Comparison of ENCODE assay signal across 1 cellular context in the genomic region with DNA sequence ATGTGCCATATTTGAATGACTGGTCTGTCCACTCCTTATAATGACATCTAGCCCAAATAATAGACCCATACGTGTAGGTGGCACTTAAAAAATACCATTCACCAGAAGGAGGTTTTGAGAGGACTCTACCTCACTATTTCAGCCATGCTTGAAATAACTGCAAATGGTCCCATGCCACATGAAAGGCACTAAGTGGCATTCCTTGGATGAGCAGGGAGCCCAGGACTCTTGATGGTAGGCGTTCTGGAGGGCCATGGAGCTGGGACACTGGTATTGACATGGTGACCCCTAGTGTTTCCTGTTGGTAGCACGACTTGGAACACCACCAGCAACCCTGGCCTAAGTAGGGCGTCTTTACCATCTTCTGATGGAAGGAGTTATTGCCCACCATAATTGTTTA.
TF ChIP-seq lines count a peak whose summit lies in the region.

No MANE protein-coding gene starts in this region.

TF ChIP-seq in HepG2, 621 proteins besides CTCF, POLR2A, EP300 and RAD21 (continued from another document and continues in another):
- TF ChIP-seq SIX1 (CRISPR knock-in tag; IDR thresholded peaks at IDR 0.05; ENCODE audit: borderline replicate concordance) (no peak), PLRG1 (conservative IDR thresholded peaks at IDR 0.05) (no peak), NCOA2 (CRISPR knock-in tag; IDR thresholded peaks at IDR 0.05) (no peak), ZNF562 (CRISPR knock-in tag; IDR thresholded peaks at IDR 0.05; ENCODE audit: borderline replicate concordance) (no peak), SMARCE1 (IDR thresholded peaks at IDR 0.05; ENCODE audit: borderline replicate concordance) (no peak), TP53 (CRISPR knock-in tag; conservative IDR thresholded peaks at IDR 0.05) (no peak), ZNF501 (CRISPR knock-in tag; IDR thresholded peaks at IDR 0.05) (no peak), JDP2 (CRISPR knock-in tag; IDR thresholded peaks at IDR 0.05; ENCODE audit: borderline replicate concordance) (no peak), RXRB (CRISPR knock-in tag; IDR thresholded peaks at IDR 0.05; ENCODE audit: borderline replicate concordance) (0 out of 2 replicates have a peak, but pooled peaks have one; percentile 16), ZNF225 (CRISPR knock-in tag; IDR thresholded peaks at IDR 0.05) (no peak), FOXA1 (IDR thresholded peaks at IDR 0.05) (no peak), FOXA1 (CRISPR knock-in tag; IDR thresholded peaks at IDR 0.05) (peak; percentile 49; the same call in 1 of the 2 replicates), MTA1 (CRISPR knock-in tag; IDR thresholded peaks at IDR 0.05; ENCODE audit: borderline replicate concordance) (no peak), NR2F1 (CRISPR knock-in tag; IDR thresholded peaks at IDR 0.05) (no peak), BRD4 (CRISPR knock-in tag; IDR thresholded peaks at IDR 0.05) (no peak), MXI1 (IDR thresholded peaks at IDR 0.05; ENCODE audit: borderline replicate concordance, low read depth, low read length) (no peak), ZNF468 (CRISPR knock-in tag; IDR thresholded peaks at IDR 0.05) (no peak), DNMT1 (CRISPR knock-in tag; IDR thresholded peaks at IDR 0.05) (no peak), ELF3 (CRISPR knock-in tag; IDR thresholded peaks at IDR 0.05) (0 out of 2 replicates have a peak, but pooled peaks have one; percentile 31), SKI (IDR thresholded peaks at IDR 0.05; ENCODE audit: partially characterized antibody) (no peak), STAG1 (CRISPR knock-in tag; IDR thresholded peaks at IDR 0.05) (peak; percentile 98), ZC3H4 (CRISPR knock-in tag; IDR thresholded peaks at IDR 0.05; ENCODE audit: borderline replicate concordance) (no peak), FOXA3 (CRISPR knock-in tag; IDR thresholded peaks at IDR 0.05) (peak; percentile 46; the same call in 1 of the 2 replicates), ZNF616 (CRISPR knock-in tag; IDR thresholded peaks at IDR 0.05; ENCODE audit: low read depth) (no peak), PCBP2 (optimal IDR thresholded peaks at IDR 0.05; ENCODE audit: low read depth, low read length, poor library complexity, severe bottlenecking) (no peak), TEAD3 (CRISPR knock-in tag; optimal IDR thresholded peaks at IDR 0.05; ENCODE audit: borderline replicate concordance) (peak; percentile 73), XRCC5 (optimal IDR thresholded peaks at IDR 0.05; ENCODE audit: low read length) (peak; percentile 87), NFIC (IDR thresholded peaks at IDR 0.05; ENCODE audit: low read length) (no peak), ZNF816 (CRISPR knock-in tag; IDR thresholded peaks at IDR 0.05; ENCODE audit: borderline replicate concordance) (no peak), CENPX (CRISPR knock-in tag; IDR thresholded peaks at IDR 0.05) (no peak), NFE2L2 (IDR thresholded peaks at IDR 0.05; ENCODE audit: low read length) (0 out of 2 replicates have a peak, but pooled peaks have one; percentile 10), SMAD1 (CRISPR knock-in tag; IDR thresholded peaks at IDR 0.05; ENCODE audit: borderline replicate concordance, low read depth) (no peak), ZNF207 (IDR thresholded peaks at IDR 0.05; ENCODE audit: borderline replicate concordance) (no peak), NFYB (CRISPR knock-in tag; IDR thresholded peaks at IDR 0.05) (no peak), ETV6 (CRISPR knock-in tag; conservative IDR thresholded peaks at IDR 0.05) (no peak), ZFP36L2 (CRISPR knock-in tag; IDR thresholded peaks at IDR 0.05) (no peak), RORA (CRISPR knock-in tag; IDR thresholded peaks at IDR 0.05) (no peak), RCOR2 (CRISPR knock-in tag; IDR thresholded peaks at IDR 0.05) (no peak), ZC3H13 (CRISPR knock-in tag; IDR thresholded peaks at IDR 0.05) (no peak), FOXK1 (CRISPR knock-in tag; IDR thresholded peaks at IDR 0.05; ENCODE audit: borderline replicate concordance, low read depth) (no peak), SAP130 (CRISPR knock-in tag; IDR thresholded peaks at IDR 0.05; ENCODE audit: low read depth) (no peak), BCL6 (CRISPR knock-in tag; IDR thresholded peaks at IDR 0.05) (no peak), ZNF253 (CRISPR knock-in tag; IDR thresholded peaks at IDR 0.05; ENCODE audit: borderline replicate concordance) (no peak), NFRKB (IDR thresholded peaks at IDR 0.05) (no peak), SNAPC2 (CRISPR knock-in tag; IDR thresholded peaks at IDR 0.05) (no peak)
- TF ChIP-seq, protein P1, sequence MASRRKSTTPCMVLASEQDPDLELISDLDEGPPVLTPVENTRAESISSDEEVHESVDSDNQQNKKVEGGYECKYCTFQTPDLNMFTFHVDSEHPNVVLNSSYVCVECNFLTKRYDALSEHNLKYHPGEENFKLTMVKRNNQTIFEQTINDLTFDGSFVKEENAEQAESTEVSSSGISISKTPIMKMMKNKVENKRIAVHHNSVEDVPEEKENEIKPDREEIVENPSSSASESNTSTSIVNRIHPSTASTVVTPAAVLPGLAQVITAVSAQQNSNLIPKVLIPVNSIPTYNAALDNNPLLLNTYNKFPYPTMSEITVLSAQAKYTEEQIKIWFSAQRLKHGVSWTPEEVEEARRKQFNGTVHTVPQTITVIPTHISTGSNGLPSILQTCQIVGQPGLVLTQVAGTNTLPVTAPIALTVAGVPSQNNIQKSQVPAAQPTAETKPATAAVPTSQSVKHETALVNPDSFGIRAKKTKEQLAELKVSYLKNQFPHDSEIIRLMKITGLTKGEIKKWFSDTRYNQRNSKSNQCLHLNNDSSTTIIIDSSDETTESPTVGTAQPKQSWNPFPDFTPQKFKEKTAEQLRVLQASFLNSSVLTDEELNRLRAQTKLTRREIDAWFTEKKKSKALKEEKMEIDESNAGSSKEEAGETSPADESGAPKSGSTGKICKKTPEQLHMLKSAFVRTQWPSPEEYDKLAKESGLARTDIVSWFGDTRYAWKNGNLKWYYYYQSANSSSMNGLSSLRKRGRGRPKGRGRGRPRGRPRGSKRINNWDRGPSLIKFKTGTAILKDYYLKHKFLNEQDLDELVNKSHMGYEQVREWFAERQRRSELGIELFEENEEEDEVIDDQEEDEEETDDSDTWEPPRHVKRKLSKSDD (CRISPR knock-in tag; IDR thresholded peaks at IDR 0.05; ENCODE audit: low read depth), result no peak
- TF ChIP-seq, protein P2, sequence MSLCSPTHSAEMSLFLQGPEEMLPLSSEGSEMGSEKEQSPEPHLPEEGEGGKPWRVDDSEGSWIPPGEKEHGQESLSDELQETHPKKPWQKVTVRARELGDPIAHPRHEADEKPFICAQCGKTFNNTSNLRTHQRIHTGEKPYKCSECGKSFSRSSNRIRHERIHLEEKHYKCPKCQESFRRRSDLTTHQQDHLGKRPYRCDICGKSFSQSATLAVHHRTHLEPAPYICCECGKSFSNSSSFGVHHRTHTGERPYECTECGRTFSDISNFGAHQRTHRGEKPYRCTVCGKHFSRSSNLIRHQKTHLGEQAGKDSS (CRISPR knock-in tag; IDR thresholded peaks at IDR 0.05; ENCODE audit: borderline replicate concordance, low read depth), result peak; percentile 29; the same call in 1 of the 2 replicates
- TF ChIP-seq, protein P3, sequence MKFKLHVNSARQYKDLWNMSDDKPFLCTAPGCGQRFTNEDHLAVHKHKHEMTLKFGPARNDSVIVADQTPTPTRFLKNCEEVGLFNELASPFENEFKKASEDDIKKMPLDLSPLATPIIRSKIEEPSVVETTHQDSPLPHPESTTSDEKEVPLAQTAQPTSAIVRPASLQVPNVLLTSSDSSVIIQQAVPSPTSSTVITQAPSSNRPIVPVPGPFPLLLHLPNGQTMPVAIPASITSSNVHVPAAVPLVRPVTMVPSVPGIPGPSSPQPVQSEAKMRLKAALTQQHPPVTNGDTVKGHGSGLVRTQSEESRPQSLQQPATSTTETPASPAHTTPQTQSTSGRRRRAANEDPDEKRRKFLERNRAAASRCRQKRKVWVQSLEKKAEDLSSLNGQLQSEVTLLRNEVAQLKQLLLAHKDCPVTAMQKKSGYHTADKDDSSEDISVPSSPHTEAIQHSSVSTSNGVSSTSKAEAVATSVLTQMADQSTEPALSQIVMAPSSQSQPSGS (CRISPR knock-in tag; IDR thresholded peaks at IDR 0.05), result 0 out of 2 replicates have a peak, but pooled peaks have one; percentile 26
- TF ChIP-seq, protein P4, sequence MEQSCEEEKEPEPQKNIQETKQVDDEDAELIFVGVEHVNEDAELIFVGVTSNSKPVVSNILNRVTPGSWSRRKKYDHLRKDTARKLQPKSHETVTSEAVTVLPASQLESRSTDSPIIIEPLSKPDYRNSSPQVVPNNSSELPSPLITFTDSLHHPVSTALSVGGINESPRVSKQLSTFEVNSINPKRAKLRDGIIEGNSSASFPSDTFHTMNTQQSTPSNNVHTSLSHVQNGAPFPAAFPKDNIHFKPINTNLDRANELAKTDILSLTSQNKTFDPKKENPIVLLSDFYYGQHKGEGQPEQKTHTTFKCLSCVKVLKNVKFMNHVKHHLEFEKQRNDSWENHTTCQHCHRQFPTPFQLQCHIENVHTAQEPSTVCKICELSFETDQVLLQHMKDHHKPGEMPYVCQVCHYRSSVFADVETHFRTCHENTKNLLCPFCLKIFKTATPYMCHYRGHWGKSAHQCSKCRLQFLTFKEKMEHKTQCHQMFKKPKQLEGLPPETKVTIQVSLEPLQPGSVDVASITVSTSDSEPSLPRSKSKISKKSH (CRISPR knock-in tag; IDR thresholded peaks at IDR 0.05; ENCODE audit: borderline replicate concordance), result no peak
- TF ChIP-seq, protein P5, sequence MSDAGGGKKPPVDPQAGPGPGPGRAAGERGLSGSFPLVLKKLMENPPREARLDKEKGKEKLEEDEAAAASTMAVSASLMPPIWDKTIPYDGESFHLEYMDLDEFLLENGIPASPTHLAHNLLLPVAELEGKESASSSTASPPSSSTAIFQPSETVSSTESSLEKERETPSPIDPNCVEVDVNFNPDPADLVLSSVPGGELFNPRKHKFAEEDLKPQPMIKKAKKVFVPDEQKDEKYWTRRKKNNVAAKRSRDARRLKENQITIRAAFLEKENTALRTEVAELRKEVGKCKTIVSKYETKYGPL (CRISPR knock-in tag; IDR thresholded peaks at IDR 0.05), result no peak
- TF ChIP-seq, protein P6, sequence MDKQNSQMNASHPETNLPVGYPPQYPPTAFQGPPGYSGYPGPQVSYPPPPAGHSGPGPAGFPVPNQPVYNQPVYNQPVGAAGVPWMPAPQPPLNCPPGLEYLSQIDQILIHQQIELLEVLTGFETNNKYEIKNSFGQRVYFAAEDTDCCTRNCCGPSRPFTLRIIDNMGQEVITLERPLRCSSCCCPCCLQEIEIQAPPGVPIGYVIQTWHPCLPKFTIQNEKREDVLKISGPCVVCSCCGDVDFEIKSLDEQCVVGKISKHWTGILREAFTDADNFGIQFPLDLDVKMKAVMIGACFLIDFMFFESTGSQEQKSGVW (CRISPR knock-in tag; IDR thresholded peaks at IDR 0.05; ENCODE audit: borderline replicate concordance), result 0 out of 2 replicates have a peak, but pooled peaks have one; percentile 19
- TF ChIP-seq, protein P7, sequence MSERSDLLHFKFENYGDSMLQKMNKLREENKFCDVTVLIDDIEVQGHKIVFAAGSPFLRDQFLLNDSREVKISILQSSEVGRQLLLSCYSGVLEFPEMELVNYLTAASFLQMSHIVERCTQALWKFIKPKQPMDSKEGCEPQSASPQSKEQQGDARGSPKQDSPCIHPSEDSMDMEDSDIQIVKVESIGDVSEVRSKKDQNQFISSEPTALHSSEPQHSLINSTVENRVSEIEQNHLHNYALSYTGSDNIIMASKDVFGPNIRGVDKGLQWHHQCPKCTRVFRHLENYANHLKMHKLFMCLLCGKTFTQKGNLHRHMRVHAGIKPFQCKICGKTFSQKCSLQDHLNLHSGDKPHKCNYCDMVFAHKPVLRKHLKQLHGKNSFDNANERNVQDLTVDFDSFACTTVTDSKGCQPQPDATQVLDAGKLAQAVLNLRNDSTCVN (CRISPR knock-in tag; IDR thresholded peaks at IDR 0.05; ENCODE audit: borderline replicate concordance), result 0 out of 2 replicates have a peak, but pooled peaks have one; percentile 36
- TF ChIP-seq, protein P8, sequence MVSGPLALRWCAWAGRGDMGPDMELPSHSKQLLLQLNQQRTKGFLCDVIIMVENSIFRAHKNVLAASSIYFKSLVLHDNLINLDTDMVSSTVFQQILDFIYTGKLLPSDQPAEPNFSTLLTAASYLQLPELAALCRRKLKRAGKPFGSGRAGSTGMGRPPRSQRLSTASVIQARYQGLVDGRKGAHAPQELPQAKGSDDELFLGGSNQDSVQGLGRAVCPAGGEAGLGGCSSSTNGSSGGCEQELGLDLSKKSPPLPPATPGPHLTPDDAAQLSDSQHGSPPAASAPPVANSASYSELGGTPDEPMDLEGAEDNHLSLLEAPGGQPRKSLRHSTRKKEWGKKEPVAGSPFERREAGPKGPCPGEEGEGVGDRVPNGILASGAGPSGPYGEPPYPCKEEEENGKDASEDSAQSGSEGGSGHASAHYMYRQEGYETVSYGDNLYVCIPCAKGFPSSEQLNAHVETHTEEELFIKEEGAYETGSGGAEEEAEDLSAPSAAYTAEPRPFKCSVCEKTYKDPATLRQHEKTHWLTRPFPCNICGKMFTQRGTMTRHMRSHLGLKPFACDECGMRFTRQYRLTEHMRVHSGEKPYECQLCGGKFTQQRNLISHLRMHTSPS (CRISPR knock-in tag; IDR thresholded peaks at IDR 0.05; ENCODE audit: low read depth), result no peak
- TF ChIP-seq, protein P9, sequence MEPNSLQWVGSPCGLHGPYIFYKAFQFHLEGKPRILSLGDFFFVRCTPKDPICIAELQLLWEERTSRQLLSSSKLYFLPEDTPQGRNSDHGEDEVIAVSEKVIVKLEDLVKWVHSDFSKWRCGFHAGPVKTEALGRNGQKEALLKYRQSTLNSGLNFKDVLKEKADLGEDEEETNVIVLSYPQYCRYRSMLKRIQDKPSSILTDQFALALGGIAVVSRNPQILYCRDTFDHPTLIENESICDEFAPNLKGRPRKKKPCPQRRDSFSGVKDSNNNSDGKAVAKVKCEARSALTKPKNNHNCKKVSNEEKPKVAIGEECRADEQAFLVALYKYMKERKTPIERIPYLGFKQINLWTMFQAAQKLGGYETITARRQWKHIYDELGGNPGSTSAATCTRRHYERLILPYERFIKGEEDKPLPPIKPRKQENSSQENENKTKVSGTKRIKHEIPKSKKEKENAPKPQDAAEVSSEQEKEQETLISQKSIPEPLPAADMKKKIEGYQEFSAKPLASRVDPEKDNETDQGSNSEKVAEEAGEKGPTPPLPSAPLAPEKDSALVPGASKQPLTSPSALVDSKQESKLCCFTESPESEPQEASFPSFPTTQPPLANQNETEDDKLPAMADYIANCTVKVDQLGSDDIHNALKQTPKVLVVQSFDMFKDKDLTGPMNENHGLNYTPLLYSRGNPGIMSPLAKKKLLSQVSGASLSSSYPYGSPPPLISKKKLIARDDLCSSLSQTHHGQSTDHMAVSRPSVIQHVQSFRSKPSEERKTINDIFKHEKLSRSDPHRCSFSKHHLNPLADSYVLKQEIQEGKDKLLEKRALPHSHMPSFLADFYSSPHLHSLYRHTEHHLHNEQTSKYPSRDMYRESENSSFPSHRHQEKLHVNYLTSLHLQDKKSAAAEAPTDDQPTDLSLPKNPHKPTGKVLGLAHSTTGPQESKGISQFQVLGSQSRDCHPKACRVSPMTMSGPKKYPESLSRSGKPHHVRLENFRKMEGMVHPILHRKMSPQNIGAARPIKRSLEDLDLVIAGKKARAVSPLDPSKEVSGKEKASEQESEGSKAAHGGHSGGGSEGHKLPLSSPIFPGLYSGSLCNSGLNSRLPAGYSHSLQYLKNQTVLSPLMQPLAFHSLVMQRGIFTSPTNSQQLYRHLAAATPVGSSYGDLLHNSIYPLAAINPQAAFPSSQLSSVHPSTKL (CRISPR knock-in tag; IDR thresholded peaks at IDR 0.05), result 0 out of 2 replicates have a peak, but pooled peaks have one; percentile 16
